Comparison of ENCODE assay signal across 25 cellular contexts in genomic region chr14:68998062-68998461, GRCh38. TPM values are rescaled to one million over a fixed set of nuclear protein-coding genes. Genes with fewer than 3 reads are reported as not detected.
DNase-seq lines count a peak whose midpoint lies in the region; ATAC-seq, FAIRE-seq and TF ChIP-seq lines count a peak whose summit lies in the region.
"Had no signal": no experiment of that assay in that cellular context is flagged by ENCODE, and none has a peak within 500 bp of the region (broad histone marks: within the 10 kb centered on the region; RNA-seq: fewer than 3 reads in every experiment).

No MANE protein-coding gene starts in this region.

- no peak overlapping the region for H4K8ac ChIP-seq in H9 (replicated peaks; ENCODE audit: insufficient read length, low read depth, low read length)

- no peak overlapping the region for H2BK120ac ChIP-seq in H9 (ENCODE audit: low read depth, low read length, poor library complexity, severe bottlenecking)

- H3K4me2 ChIP-seq in H9 (ENCODE audit: insufficient read depth, insufficient read length, low read length) = no peak overlapping the region
- H3K4me2 ChIP-seq in K562 (ENCODE audit: insufficient read depth, low read length) = no peak overlapping the region
- H3K4me2 ChIP-seq: A549; BLaER1 treated with 17β-estradiol and CSF1 and Interleukin-3, amounts not matched to agents 10 nM and 100 nM had no signal

- DNase-seq in H9 (no peak), K562 (ENCODE audit: extremely low read depth in 1 of 4, low spot score in 3 of 4) (no peak), SK-N-DZ (ENCODE audit: low spot score) (no peak), COR-L47 (lab: John Stamatoyannopoulos, UW) (no peak), COLO829 (ENCODE audit: low spot score) (no peak), GM20000 (ENCODE audit: low spot score) (no peak)
- DNase-seq: 8988T; ACHN; AML-193; BE2C; Caco-2; CD4-positive, alpha-beta T cell; CD8-positive, alpha-beta memory T cell; DMS153; DND-41; HFFc6 had no signal

- H3K4me1 Mint-ChIP-seq in H9 = peaks cover 12 to 13% of the 10 kb centered on the region in 2 experiments

- H3K23ac ChIP-seq in H9 (ENCODE audit: insufficient read length, low read depth, low read length) = no peak overlapping the region

- H4K91ac ChIP-seq in H9 (ENCODE audit: insufficient read length, low read depth, low read length) = no peak overlapping the region

- POLR2A ChIA-PET in K562 (lab: Yijun Ruan, JAX) = interaction anchor here (1.1 kb wide), 1 partner anchor 15 kb away, joined by 3 read pairs; no protein-coding TSS in a partner anchor

- H3K27ac ChIP-seq in H9 (ENCODE audit: insufficient read length, low read depth, low read length) (no peak overlapping the region), HUES64 (ENCODE audit: low read depth, low read length) (peak overlapping the region; percentile 71; the same call in 1 of the 2 replicates), K562 (ENCODE audit: extremely low read depth, low read depth, low read length) (no peak overlapping the region)
- H3K27ac ChIP-seq: A549; BLaER1 treated with 17β-estradiol and CSF1 and Interleukin-3, amounts not matched to agents 10 nM and 100 nM had no signal

- H3K36me3 ChIP-seq in HUES64 (ENCODE audit: insufficient read depth, low read length) (no peaks in the 10 kb centered on the region), K562 (ENCODE audit: control insufficient read depth, insufficient read depth, low read length) (no peaks in the 10 kb centered on the region), neuron (ENCODE audit: insufficient read depth, low read length) (no peaks in the 10 kb centered on the region)
- H3K36me3 ChIP-seq: BE2C; BLaER1 treated with 17β-estradiol and CSF1 and Interleukin-3, amounts not matched to agents 10 nM and 100 nM; HAP-1 had no signal

- FAIRE-seq in K562 (lab: Jason Lieb, UNC) = no peak
- FAIRE-seq: A549, G401.6, GM12892, GM19239 had no signal

- intact Hi-C loops in K562 (cut with micrococcal nuclease) = no loop called here

- in situ Hi-C loops in K562 (cut with MboI) = no loop called here

- TF ChIP-seq EP300 in K562 (IDR thresholded peaks at IDR 0.05; ENCODE audit: low read length) = no peak

- no peaks in the 10 kb centered on the region for H3K9me1 ChIP-seq in K562 (ENCODE audit: control insufficient read depth, insufficient read depth, low read length)

- no peak overlapping the region for H3T11ph ChIP-seq in H9 (ENCODE audit: low read length)

- no peak overlapping the region for H2BK12ac ChIP-seq in H9 (ENCODE audit: insufficient read length, low read depth, low read length)

- no peak overlapping the region for H2BK5ac ChIP-seq in H9 (ENCODE audit: insufficient read length, low read length)

- H3K4me3 ChIP-seq in HUES64 (ENCODE audit: low read length) (no peak overlapping the region), K562 (no peak overlapping the region), neuron (ENCODE audit: low read length) (no peak overlapping the region)
- H3K4me3 ChIP-seq: A549; BLaER1 treated with 17β-estradiol and CSF1 and Interleukin-3, amounts not matched to agents 10 nM and 100 nM; HAP-1 had no signal

- H3K56ac ChIP-seq in H9 (ENCODE audit: insufficient read length, low read depth, low read length) = no peak overlapping the region

- H3K9me3 Mint-ChIP-seq in H9 = peaks cover 0 to 8% of the 10 kb centered on the region in 2 experiments; a peak in 2 of 5 replicates
- H3K9me3 Mint-ChIP-seq: CD4-positive, alpha-beta T cell; CD8-positive, alpha-beta memory T cell; HFFc6 had no signal

- H2BK20ac ChIP-seq in H9 (ENCODE audit: low read depth, low read length, poor library complexity, severe bottlenecking) = no peak overlapping the region

- BruUV-seq in K562 (replicated peaks; lab: Mats Ljungman, UMichigan) = no TSS peak

- no peaks in the 10 kb centered on the region for H4K20me1 ChIP-seq in H9 (ENCODE audit: control insufficient read depth, insufficient read depth, insufficient read length)
- no peaks in the 10 kb centered on the region for H4K20me1 ChIP-seq in K562 (replicated peaks; ENCODE audit: control insufficient read depth, insufficient read depth, low read length)
- H4K20me1 ChIP-seq: BLaER1 treated with 17β-estradiol and CSF1 and Interleukin-3, amounts not matched to agents 10 nM and 100 nM had no signal

- peaks cover 5% of the 10 kb centered on the region for H3K27me3 Mint-ChIP-seq in H9 (ENCODE audit: low read depth)
- H3K27me3 Mint-ChIP-seq: CD4-positive, alpha-beta T cell had no signal

- no peak for TF ChIP-seq POLR2A in K562 (conservative IDR thresholded peaks at IDR 0.05)

- no peaks in the 10 kb centered on the region for H3K36me3 Mint-ChIP-seq in H9 (ENCODE audit: insufficient read depth in 1 of 3, low read depth in 3 of 3)
- H3K36me3 Mint-ChIP-seq: CD14-positive monocyte; CD8-positive, alpha-beta memory T cell had no signal

- H3K27ac Mint-ChIP-seq in H9 = peak overlapping the region; percentile 2 to 78 (median 5); a peak in 3 of 7 replicates
- H3K27ac Mint-ChIP-seq: CD14-positive monocyte; CD4-positive, alpha-beta T cell; HFFc6 had no signal

- TF ChIP-seq RAD21 in K562 (CRISPR knock-in tag; conservative IDR thresholded peaks at IDR 0.05 in 1 of 2, IDR thresholded peaks at IDR 0.05 in 1 of 2) = no peak

- TF ChIP-seq CTCF in H9 (conservative IDR thresholded peaks at IDR 0.05) (no peak), K562 (IDR thresholded peaks at IDR 0.05 in 2 of 3, conservative IDR thresholded peaks at IDR 0.05 in 1 of 3; ENCODE audit: insufficient read depth in 2 of 3, low read depth in 1 of 3, low read length in 3 of 3) (no peak), GM20000 (IDR thresholded peaks at IDR 0.05; ENCODE audit: extremely low read depth, missing control alignments) (no peak)

- H3K14ac ChIP-seq in H9 (ENCODE audit: insufficient read depth, low read length) = no peak overlapping the region

- no peaks in the 10 kb centered on the region for H3K9me3 ChIP-seq in H9 (ENCODE audit: control insufficient read depth, low read depth, low read length)
- H3K9me3 ChIP-seq in HUES64 (ENCODE audit: insufficient read depth, low read depth, low read length) = no peaks in the 10 kb centered on the region
- no peaks in the 10 kb centered on the region for H3K9me3 ChIP-seq in K562 (replicated peaks; ENCODE audit: control insufficient read depth, insufficient read depth, low read depth, low read length)
- H3K9me3 ChIP-seq in neuron (ENCODE audit: low read length) = no peaks in the 10 kb centered on the region
- H3K9me3 ChIP-seq: BE2C; BLaER1 treated with 17β-estradiol and CSF1 and Interleukin-3, amounts not matched to agents 10 nM and 100 nM; Caco-2; HAP-1 had no signal

- no peak overlapping the region for H2AK5ac ChIP-seq in H9 (ENCODE audit: insufficient read length, low read length)

- H3K27me3 ChIP-seq in H9 (ENCODE audit: insufficient read depth, low read length) = no peaks in the 10 kb centered on the region
- no peaks in the 10 kb centered on the region for H3K27me3 ChIP-seq in HUES64 (ENCODE audit: insufficient read depth, low read length)
- H3K27me3 ChIP-seq in K562 (ENCODE audit: control insufficient read depth in 2 of 2, insufficient read depth in 2 of 2, low read length in 2 of 2) = no peaks in the 10 kb centered on the region
- no peaks in the 10 kb centered on the region for H3K27me3 ChIP-seq in neuron (ENCODE audit: insufficient read depth, low read length)
- H3K27me3 ChIP-seq: BE2C; BLaER1 treated with 17β-estradiol and CSF1 and Interleukin-3, amounts not matched to agents 10 nM and 100 nM had no signal

- H3K4ac ChIP-seq in H9 (ENCODE audit: low read depth, low read length) = no peak overlapping the region

- H2AFZ ChIP-seq in H9 (ENCODE audit: low read length) = no peak overlapping the region
- H2AFZ ChIP-seq in K562 (ENCODE audit: low read depth, low read length) = 0 out of 2 replicates have a peak overlapping the region, but pooled peaks have one; percentile 24
- peak overlapping the region; percentile 35 for H2AFZ ChIP-seq in neuron (ENCODE audit: low read depth, low read length)

- no peak overlapping the region for H3K18ac ChIP-seq in H9 (ENCODE audit: insufficient read length, low read depth, low read length)

- ATAC-seq in K562 = no peak
- ATAC-seq: A549 had no signal

- no peak overlapping the region for H2BK15ac ChIP-seq in H9 (ENCODE audit: low read depth, low read length)

- H3K4me1 ChIP-seq in H9 (ENCODE audit: insufficient read depth, low read length) (no peaks in the 10 kb centered on the region), HUES64 (ENCODE audit: insufficient read depth, low read length) (peaks cover 12% of the 10 kb centered on the region; the same call in 1 of the 2 replicates), K562 (replicated peaks in 1 of 2; ENCODE audit: control insufficient read depth in 2 of 2, insufficient read depth in 2 of 2, low read length in 2 of 2) (no peaks in the 10 kb centered on the region), neuron (ENCODE audit: insufficient read depth, low read length) (no peaks in the 10 kb centered on the region)
- H3K4me1 ChIP-seq: A549, BE2C, Caco-2, HAP-1 had no signal

- H3K79me1 ChIP-seq in H9 (ENCODE audit: insufficient read depth, low read depth, low read length, poor library complexity, severe bottlenecking) = no peaks in the 10 kb centered on the region

- no peak overlapping the region for H4K5ac ChIP-seq in H9 (ENCODE audit: insufficient read length, low read depth, low read length)

- no CpG with 5 or more reads among the region's 5 CpGs for WGBS in H9 (ENCODE audit: extremely low coverage, insufficient read length, low lambda C conversion rate)
- 46% methylated on average over 5 of the region's 5 CpGs for WGBS in HUES64
- WGBS in K562 (ENCODE audit: insufficient coverage, low coverage, missing lambda C conversion rate) = 33% methylated on average over 5 of the region's 5 CpGs

- H3K4me3 Mint-ChIP-seq in H9 = no peak overlapping the region
- H3K4me3 Mint-ChIP-seq: CD14-positive monocyte; CD4-positive, alpha-beta T cell; CD8-positive, alpha-beta memory T cell; HFFc6 had no signal

- no peak overlapping the region for H3K9ac ChIP-seq in H9 (ENCODE audit: extremely low read depth, insufficient read length, low read length)
- no peak overlapping the region for H3K9ac ChIP-seq in HUES64 (ENCODE audit: low read depth, low read length)
- no peak overlapping the region for H3K9ac ChIP-seq in K562 (ENCODE audit: insufficient read depth in 1 of 2, low read depth in 2 of 2, low read length in 2 of 2)
- H3K9ac ChIP-seq: BLaER1 treated with 17β-estradiol and CSF1 and Interleukin-3, amounts not matched to agents 10 nM and 100 nM had no signal

- CTCF ChIA-PET in K562 (lab: Yijun Ruan, JAX; ENCODE audit: low intra/inter-chr PET ratio) = no interaction called here

- no peaks in the 10 kb centered on the region for H3K23me2 ChIP-seq in H9 (ENCODE audit: insufficient read length, low read depth, low read length, poor library complexity, severe bottlenecking)

- H3K79me2 ChIP-seq in H9 (ENCODE audit: insufficient read depth, low read length) = no peaks in the 10 kb centered on the region
- no peaks in the 10 kb centered on the region for H3K79me2 ChIP-seq in K562 (ENCODE audit: control insufficient read depth, insufficient read depth, low read length)

RNA-seq across cellular contexts. Expression of gene ACTN1, which starts 19.0 kb away (rescaled TPM):
- total RNA-seq in H9 (2021) (218 and 219 TPM in 2 replicates), K562 (2014; rRNA removed) (42.5 and 47.3 TPM in 2 replicates), K562 (2014; rRNA removed; fragmentation: Illumina TruSeq; extraction: Trizol) (15.9 and 16.8 TPM in 2 replicates), K562 (2015; rRNA removed; fragmentation: Illumina TruSeq; extraction: Trizol) (26.1 and 26.8 TPM in 2 replicates), K562 (2021) (62.3 and 67.7 TPM in 2 replicates)
- 156 TPM for polyA plus RNA-seq in HUES64 (2013, experiment 1 of 2)
- 157 TPM for polyA plus RNA-seq in HUES64 (2013, experiment 2 of 2)
- 54.6 and 92.3 TPM in 2 replicates for total RNA-seq in K562 (2011; cell fraction: chromatin; rRNA removed; ENCODE audit: low replicate concordance)
- 49.7 and 53.4 TPM in 2 replicates for total RNA-seq in K562 (2011; cell fraction: nucleolus; rRNA removed)
- total RNA-seq in K562 (2011; cell fraction: nucleoplasm; rRNA removed) = 46.1 and 65.6 TPM in 2 replicates
- polyA plus RNA-seq in K562 (2011; rRNA removed) (37.3 and 44.7 TPM in 2 replicates), K562 (2014; fragmentation: Illumina TruSeq; extraction: Trizol) (56.9 and 59.2 TPM in 2 replicates), K562 (2014; fragmentation: Nextera tagmentation; extraction: Ambion mirVana) (1 to 10 TPM; 2.2 to 5.6 TPM), K562 (2014; rRNA removed) (30.8 and 34.5 TPM in 2 replicates)
- polyA plus RNA-seq in K562 (2011; cell fraction: cytosol; rRNA removed) = 33.0 and 71.5 TPM in 2 replicates
- polyA plus RNA-seq in K562 (2011; cell fraction: nucleus; rRNA removed) = 38.8 and 47.1 TPM in 2 replicates
- polyA plus RNA-seq in K562 (2012) = 63.9 and 83.3 TPM in 2 replicates
- polyA minus RNA-seq in K562 (2011; rRNA and poly(A)+ RNA removed) = 50.7 and 52.2 TPM in 2 replicates
- 66.1 and 73.5 TPM in 2 replicates for polyA minus RNA-seq in K562 (2011; cell fraction: cytosol; rRNA and poly(A)+ RNA removed)
- 25.3 and 32.7 TPM in 2 replicates for polyA minus RNA-seq in K562 (2011; cell fraction: nucleus; rRNA and poly(A)+ RNA removed)
- 31.1 and 44.7 TPM in 2 replicates for polyA plus RNA-seq in SK-N-DZ (2014; cell fraction: cytosol; rRNA removed)
- polyA plus RNA-seq in SK-N-DZ (2014; cell fraction: nucleus; rRNA removed) = 18.8 and 35.8 TPM in 2 replicates
